In genomic region chr6:73653571-73654424, GRCh38 we compare ENCODE assay signal across 1 cellular context.
TF ChIP-seq lines count a peak whose summit lies in the region.

SLC17A5 (minus strand) TSS chr6:73653992; CDS start chr6:73653886, 106 bp downstream.

TF ChIP-seq in HEK293, 187 proteins besides CTCF, POLR2A, EP300 and RAD21 (continued from another document and continues in another):
- TF ChIP-seq ZNF501 (tag by site-specific recombination; IDR thresholded peaks at IDR 0.05) (peak; percentile 91), FEZF1 (tag by site-specific recombination; IDR thresholded peaks at IDR 0.05) (no peak), HOXA7 (CRISPR knock-in tag; IDR thresholded peaks at IDR 0.05; ENCODE audit: borderline replicate concordance) (no peak), ZNF239 (tag by site-specific recombination; IDR thresholded peaks at IDR 0.05) (no peak), AEBP2 (tag by site-specific recombination; IDR thresholded peaks at IDR 0.05; ENCODE audit: borderline replicate concordance) (no peak), ZSCAN30 (tag by site-specific recombination; IDR thresholded peaks at IDR 0.05) (0 out of 2 replicates have a peak, but pooled peaks have one; percentile 30), ZBTB26 (tag by site-specific recombination; optimal IDR thresholded peaks at IDR 0.05) (peak; percentile 93), ZBTB44 (tag by site-specific recombination; IDR thresholded peaks at IDR 0.05) (no peak), ZNF677 (tag by site-specific recombination; IDR thresholded peaks at IDR 0.05) (no peak), ZXDB (tag by site-specific recombination; IDR thresholded peaks at IDR 0.05) (peak; percentile 93), SP2 (tag by site-specific recombination; IDR thresholded peaks at IDR 0.05) (peak; percentile 79), ZNF24 (tag by site-specific recombination; IDR thresholded peaks at IDR 0.05) (peak; percentile 74), ZNF16 (tag by site-specific recombination; IDR thresholded peaks at IDR 0.05; ENCODE audit: low read depth) (no peak), BCL11B (tag by site-specific recombination; IDR thresholded peaks at IDR 0.05; ENCODE audit: low read depth) (no peak), ZNF530 (tag by site-specific recombination; IDR thresholded peaks at IDR 0.05; ENCODE audit: low read depth) (no peak), ZBTB10 (tag by site-specific recombination; IDR thresholded peaks at IDR 0.05) (peak; percentile 85), GLIS1 (tag by site-specific recombination; IDR thresholded peaks at IDR 0.05) (no peak), GLIS2 (tag by site-specific recombination; IDR thresholded peaks at IDR 0.05) (no peak), ZNF768 (tag by site-specific recombination; IDR thresholded peaks at IDR 0.05) (no peak), ZNF121 (tag by site-specific recombination; IDR thresholded peaks at IDR 0.05) (no peak), REPIN1 (tag by site-specific recombination; IDR thresholded peaks at IDR 0.05; ENCODE audit: low read depth) (peak; percentile 72; the same call in 1 of the 2 replicates), GLI2 (tag by site-specific recombination; IDR thresholded peaks at IDR 0.05; ENCODE audit: borderline replicate concordance, low read depth) (no peak), ZFP41 (tag by site-specific recombination; IDR thresholded peaks at IDR 0.05; ENCODE audit: borderline replicate concordance) (no peak), ZFHX2 (tag by site-specific recombination; conservative IDR thresholded peaks at IDR 0.05) (peak; percentile 63), ZBTB7A (tag by site-specific recombination; IDR thresholded peaks at IDR 0.05; ENCODE audit: low read depth) (no peak), ZNF394 (tag by site-specific recombination; IDR thresholded peaks at IDR 0.05; ENCODE audit: borderline replicate concordance) (peak; percentile 45; the same call in 1 of the 2 replicates), ZNF274 (IDR thresholded peaks at IDR 0.05; ENCODE audit: low read length) (no peak), ZNF274 (tag by site-specific recombination; IDR thresholded peaks at IDR 0.05; ENCODE audit: borderline replicate concordance) (no peak), ZNF596 (tag by site-specific recombination; IDR thresholded peaks at IDR 0.05) (0 out of 2 replicates have a peak, but pooled peaks have one; percentile 38), PRDM1 (tag by site-specific recombination; IDR thresholded peaks at IDR 0.05) (no peak), TCF7L2 (IDR thresholded peaks at IDR 0.05; ENCODE audit: borderline replicate concordance, low read depth, low read length) (no peak), ZNF133 (tag by site-specific recombination; IDR thresholded peaks at IDR 0.05) (no peak), ZNF514 (tag by site-specific recombination; IDR thresholded peaks at IDR 0.05) (no peak), REST (tag by site-specific recombination; IDR thresholded peaks at IDR 0.05) (0 out of 2 replicates have a peak, but pooled peaks have one; percentile 55), OSR2 (tag by site-specific recombination; IDR thresholded peaks at IDR 0.05) (no peak), MEIS1 (CRISPR knock-in tag; IDR thresholded peaks at IDR 0.05; ENCODE audit: borderline replicate concordance) (no peak), KLF10 (tag by site-specific recombination; IDR thresholded peaks at IDR 0.05) (peak; percentile 61; the same call in 1 of the 2 replicates), ZNF184 (tag by site-specific recombination; IDR thresholded peaks at IDR 0.05) (no peak; the same call in 1 of the 2 replicates), ZNF792 (tag by site-specific recombination; IDR thresholded peaks at IDR 0.05) (no peak), IKZF3 (tag by site-specific recombination; IDR thresholded peaks at IDR 0.05) (peak; percentile 95), ZNF558 (tag by site-specific recombination; IDR thresholded peaks at IDR 0.05) (no peak; the same call in 1 of the 2 replicates), ZNF560 (tag by site-specific recombination; IDR thresholded peaks at IDR 0.05; ENCODE audit: borderline replicate concordance) (no peak), YY1 (tag by site-specific recombination; IDR thresholded peaks at IDR 0.05) (peak; percentile 74), ZFP69B (tag by site-specific recombination; IDR thresholded peaks at IDR 0.05) (peak; percentile 59; the same call in 1 of the 2 replicates), ZNF624 (tag by site-specific recombination; IDR thresholded peaks at IDR 0.05) (no peak), ZNF843 (tag by site-specific recombination; IDR thresholded peaks at IDR 0.05) (no peak; the same call in 1 of the 2 replicates), ZNF555 (tag by site-specific recombination; conservative IDR thresholded peaks at IDR 0.05) (no peak), ZNF211 (tag by site-specific recombination; IDR thresholded peaks at IDR 0.05; ENCODE audit: low read depth) (no peak), ZNF660 (tag by site-specific recombination; IDR thresholded peaks at IDR 0.05) (peak; percentile 81), ZNF248 (tag by site-specific recombination; IDR thresholded peaks at IDR 0.05) (no peak), ZNF214 (tag by site-specific recombination; IDR thresholded peaks at IDR 0.05; ENCODE audit: borderline replicate concordance) (no peak), HIC1 (tag by site-specific recombination; IDR thresholded peaks at IDR 0.05) (0 out of 2 replicates have a peak, but pooled peaks have one; percentile 31), ZNF362 (tag by site-specific recombination; IDR thresholded peaks at IDR 0.05) (no peak), ZIC2 (tag by site-specific recombination; IDR thresholded peaks at IDR 0.05) (no peak), ZNF391 (tag by site-specific recombination; IDR thresholded peaks at IDR 0.05; ENCODE audit: borderline replicate concordance, low read depth) (peak; percentile 68; the same call in 1 of the 2 replicates), ZNF629 (tag by site-specific recombination; IDR thresholded peaks at IDR 0.05) (peak; percentile 67), SP3 (tag by site-specific recombination; IDR thresholded peaks at IDR 0.05) (peak; percentile 92), ZNF350 (tag by site-specific recombination; IDR thresholded peaks at IDR 0.05) (no peak), ZNF623 (tag by site-specific recombination; IDR thresholded peaks at IDR 0.05) (no peak), YY2 (tag by site-specific recombination; IDR thresholded peaks at IDR 0.05) (peak; percentile 85), ZNF132 (tag by site-specific recombination; IDR thresholded peaks at IDR 0.05; ENCODE audit: borderline replicate concordance) (no peak), ZNF571 (tag by site-specific recombination; IDR thresholded peaks at IDR 0.05) (no peak), ZBTB21 (tag by site-specific recombination; IDR thresholded peaks at IDR 0.05) (peak; percentile 63; the same call in 1 of the 2 replicates), ZNF658 (tag by site-specific recombination; IDR thresholded peaks at IDR 0.05) (no peak)
